In genomic region chr10:28202941-28203352, GRCh38 we compare ENCODE assay signal across 17 cellular contexts.
DNase-seq lines count a peak whose midpoint lies in the region; ATAC-seq and TF ChIP-seq lines count a peak whose summit lies in the region.
"Had no signal": no experiment of that assay in that cellular context is flagged by ENCODE, and none has a peak within 500 bp of the region (broad histone marks: within the 10 kb centered on the region; RNA-seq: fewer than 3 reads in every experiment).

No MANE protein-coding gene starts in this region.

- CTCF ChIA-PET in HEK293 (lab: Yijun Ruan, JAX): no interaction called here

- intact Hi-C loops in upper lobe of right lung (cut with DNase I): no loop called here

- no peak overlapping the region for H3K4me3 Mint-ChIP-seq in mesothelial cell of epicardium
- H3K4me3 Mint-ChIP-seq: activated CD8-positive, alpha-beta T cell treated with anti-CD3 and anti-CD28 coated beads for 36 hours; endodermal cell had no signal

- H3K36me3 Mint-ChIP-seq in mesothelial cell of epicardium: peaks cover 16% of the 10 kb centered on the region

- DNase-seq in fibroblast of gingiva (ENCODE audit: low read depth): peak; percentile 36
- DNase-seq in mesothelial cell of epicardium (ENCODE audit: low spot score in 2 of 2, unreplicated experiment in 2 of 2): no peak
- no peak for DNase-seq in upper lobe of right lung
- no peak for DNase-seq in DMS53 treated with DMSO at 0.1 percent for 48 hours (lab: John Stamatoyannopoulos, UW; ENCODE audit: unreplicated experiment)
- DNase-seq: activated CD8-positive, alpha-beta T cell treated with anti-CD3 and anti-CD28 coated beads for 36 hours; DMS 273 treated with DMSO at 0.1 percent for 48 hours; endodermal cell; MM.1S; NCI-H1930; NCI-H524 treated with DMSO at 0.1 percent for 48 hours; nucleus accumbens; stomach had no signal

- H3K27me3 ChIP-seq in upper lobe of right lung: no peaks in the 10 kb centered on the region
- H3K27me3 ChIP-seq: BLaER1 treated with 17β-estradiol and CSF1 and Interleukin-3, amounts not matched to agents 10 nM and 100 nM; stomach had no signal

- H3K36me3 ChIP-seq in HEK293 (ENCODE audit: control insufficient read depth in 2 of 2, insufficient read depth in 1 of 2, low read length in 2 of 2) (no peaks in the 10 kb centered on the region), upper lobe of right lung (no peaks in the 10 kb centered on the region)
- H3K36me3 ChIP-seq: stomach had no signal

- POLR2A ChIA-PET in HEK293 (lab: Yijun Ruan, JAX): no interaction called here

- H3K9me3 ChIP-seq in HEK293 (ENCODE audit: control insufficient read depth, insufficient read depth, low read depth, low read length): no peaks in the 10 kb centered on the region
- no peaks in the 10 kb centered on the region for H3K9me3 ChIP-seq in upper lobe of right lung

- H3K4me1 Mint-ChIP-seq in mesothelial cell of epicardium: peaks cover 39% of the 10 kb centered on the region
- H3K4me1 Mint-ChIP-seq: endodermal cell had no signal

- ATAC-seq in upper lobe of right lung (peak; percentile 79), GM18909 (IDR thresholded peaks at IDR 0.05; ENCODE audit: poor library complexity, unreplicated experiment) (no peak), SK-N-SH treated with all-trans-retinoic acid at 6 μM for 48 hours (no peak)
- ATAC-seq: activated CD8-positive, alpha-beta T cell treated with anti-CD3 and anti-CD28 coated beads for 36 hours had no signal

- peak overlapping the region; percentile 66 for H3K27ac Mint-ChIP-seq in mesothelial cell of epicardium
- H3K27ac Mint-ChIP-seq: activated CD8-positive, alpha-beta T cell treated with anti-CD3 and anti-CD28 coated beads for 36 hours; endodermal cell had no signal

- peaks cover 4% of the 10 kb centered on the region for H3K27me3 Mint-ChIP-seq in mesothelial cell of epicardium (ENCODE audit: low read depth)
- H3K27me3 Mint-ChIP-seq: activated CD8-positive, alpha-beta T cell treated with anti-CD3 and anti-CD28 coated beads for 36 hours had no signal

- no peak for TF ChIP-seq CTCF in HEK293 (tag by site-specific recombination; IDR thresholded peaks at IDR 0.05)
- no peak for TF ChIP-seq CTCF in mesothelial cell of epicardium (IDR thresholded peaks at IDR 0.05; ENCODE audit: unreplicated experiment)
- TF ChIP-seq CTCF in upper lobe of right lung (IDR thresholded peaks at IDR 0.05): no peak

- H3K4me1 ChIP-seq in HEK293 (ENCODE audit: control insufficient read depth, insufficient read depth, low read length): peaks cover 12% of the 10 kb centered on the region
- H3K4me1 ChIP-seq in upper lobe of right lung: no peaks in the 10 kb centered on the region

- H3K4me3 ChIP-seq in HEK293 (ENCODE audit: low read depth, low read length) (no peak overlapping the region), upper lobe of right lung (no peak overlapping the region)
- H3K4me3 ChIP-seq: BLaER1 treated with 17β-estradiol and CSF1 and Interleukin-3, amounts not matched to agents 10 nM and 100 nM; stomach had no signal

- H3K27ac ChIP-seq in HEK293 (ENCODE audit: extremely low read depth, low read depth, low read length) (peak overlapping the region; percentile 29), upper lobe of right lung (no peak overlapping the region)
- H3K27ac ChIP-seq: BLaER1 treated with 17β-estradiol and CSF1 and Interleukin-3, amounts not matched to agents 10 nM and 100 nM; VCaP had no signal

- peaks cover 10% of the 10 kb centered on the region for H3K9me3 Mint-ChIP-seq in mesothelial cell of epicardium
- H3K9me3 Mint-ChIP-seq: activated CD8-positive, alpha-beta T cell treated with anti-CD3 and anti-CD28 coated beads for 36 hours; endodermal cell had no signal

TF ChIP-seq in HEK293, 187 proteins besides CTCF, POLR2A, EP300 and RAD21 (continues in another document):
- TF ChIP-seq ZNF513 (tag by site-specific recombination; IDR thresholded peaks at IDR 0.05) (peak; percentile 36; the same call in 1 of the 2 replicates), ZNF26 (tag by site-specific recombination; IDR thresholded peaks at IDR 0.05) (no peak), ZNF843 (tag by site-specific recombination; IDR thresholded peaks at IDR 0.05) (peak; percentile 98), KLF16 (tag by site-specific recombination; IDR thresholded peaks at IDR 0.05) (peak; percentile 63; the same call in 1 of the 2 replicates)
- TF ChIP-seq, protein P1, sequence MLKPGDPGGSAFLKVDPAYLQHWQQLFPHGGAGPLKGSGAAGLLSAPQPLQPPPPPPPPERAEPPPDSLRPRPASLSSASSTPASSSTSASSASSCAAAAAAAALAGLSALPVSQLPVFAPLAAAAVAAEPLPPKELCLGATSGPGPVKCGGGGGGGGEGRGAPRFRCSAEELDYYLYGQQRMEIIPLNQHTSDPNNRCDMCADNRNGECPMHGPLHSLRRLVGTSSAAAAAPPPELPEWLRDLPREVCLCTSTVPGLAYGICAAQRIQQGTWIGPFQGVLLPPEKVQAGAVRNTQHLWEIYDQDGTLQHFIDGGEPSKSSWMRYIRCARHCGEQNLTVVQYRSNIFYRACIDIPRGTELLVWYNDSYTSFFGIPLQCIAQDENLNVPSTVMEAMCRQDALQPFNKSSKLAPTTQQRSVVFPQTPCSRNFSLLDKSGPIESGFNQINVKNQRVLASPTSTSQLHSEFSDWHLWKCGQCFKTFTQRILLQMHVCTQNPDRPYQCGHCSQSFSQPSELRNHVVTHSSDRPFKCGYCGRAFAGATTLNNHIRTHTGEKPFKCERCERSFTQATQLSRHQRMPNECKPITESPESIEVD (tag by site-specific recombination; IDR thresholded peaks at IDR 0.05): peak; percentile 96

TF ChIP-seq in SK-N-SH treated with all-trans-retinoic acid at 6 μM for 48 hours, 23 proteins besides CTCF, POLR2A, EP300 and RAD21 (continues in another document):
- TF ChIP-seq ZC3H10 (CRISPR knock-in tag; IDR thresholded peaks at IDR 0.05) (no peak), ZNF70 (CRISPR knock-in tag; IDR thresholded peaks at IDR 0.05) (no peak), CSDC2 (CRISPR knock-in tag; IDR thresholded peaks at IDR 0.05) (no peak), TCF4 (CRISPR knock-in tag; IDR thresholded peaks at IDR 0.05; ENCODE audit: borderline replicate concordance) (no peak), ZNF565 (CRISPR knock-in tag; conservative IDR thresholded peaks at IDR 0.05; ENCODE audit: low read depth) (no peak), OSR1 (CRISPR knock-in tag; IDR thresholded peaks at IDR 0.05) (no peak), GLIS3 (CRISPR knock-in tag; IDR thresholded peaks at IDR 0.05) (no peak), BACH2 (CRISPR knock-in tag; IDR thresholded peaks at IDR 0.05; ENCODE audit: borderline replicate concordance) (no peak), ZFP3 (CRISPR knock-in tag; IDR thresholded peaks at IDR 0.05) (no peak), ISL1 (CRISPR knock-in tag; IDR thresholded peaks at IDR 0.05) (no peak), SNAI2 (CRISPR knock-in tag; IDR thresholded peaks at IDR 0.05) (no peak), RARB (CRISPR knock-in tag; IDR thresholded peaks at IDR 0.05) (no peak), ESRRG (CRISPR knock-in tag; IDR thresholded peaks at IDR 0.05) (no peak), TOX (CRISPR knock-in tag; IDR thresholded peaks at IDR 0.05; ENCODE audit: borderline replicate concordance) (no peak), ZFP30 (CRISPR knock-in tag; IDR thresholded peaks at IDR 0.05) (no peak), ARNTL (CRISPR knock-in tag; IDR thresholded peaks at IDR 0.05; ENCODE audit: borderline replicate concordance, low read depth) (no peak)
- TF ChIP-seq, protein P2, sequence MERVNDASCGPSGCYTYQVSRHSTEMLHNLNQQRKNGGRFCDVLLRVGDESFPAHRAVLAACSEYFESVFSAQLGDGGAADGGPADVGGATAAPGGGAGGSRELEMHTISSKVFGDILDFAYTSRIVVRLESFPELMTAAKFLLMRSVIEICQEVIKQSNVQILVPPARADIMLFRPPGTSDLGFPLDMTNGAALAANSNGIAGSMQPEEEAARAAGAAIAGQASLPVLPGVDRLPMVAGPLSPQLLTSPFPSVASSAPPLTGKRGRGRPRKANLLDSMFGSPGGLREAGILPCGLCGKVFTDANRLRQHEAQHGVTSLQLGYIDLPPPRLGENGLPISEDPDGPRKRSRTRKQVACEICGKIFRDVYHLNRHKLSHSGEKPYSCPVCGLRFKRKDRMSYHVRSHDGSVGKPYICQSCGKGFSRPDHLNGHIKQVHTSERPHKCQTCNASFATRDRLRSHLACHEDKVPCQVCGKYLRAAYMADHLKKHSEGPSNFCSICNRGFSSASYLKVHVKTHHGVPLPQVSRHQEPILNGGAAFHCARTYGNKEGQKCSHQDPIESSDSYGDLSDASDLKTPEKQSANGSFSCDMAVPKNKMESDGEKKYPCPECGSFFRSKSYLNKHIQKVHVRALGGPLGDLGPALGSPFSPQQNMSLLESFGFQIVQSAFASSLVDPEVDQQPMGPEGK (CRISPR knock-in tag; IDR thresholded peaks at IDR 0.05; ENCODE audit: borderline replicate concordance): no peak
- TF ChIP-seq, protein P3, sequence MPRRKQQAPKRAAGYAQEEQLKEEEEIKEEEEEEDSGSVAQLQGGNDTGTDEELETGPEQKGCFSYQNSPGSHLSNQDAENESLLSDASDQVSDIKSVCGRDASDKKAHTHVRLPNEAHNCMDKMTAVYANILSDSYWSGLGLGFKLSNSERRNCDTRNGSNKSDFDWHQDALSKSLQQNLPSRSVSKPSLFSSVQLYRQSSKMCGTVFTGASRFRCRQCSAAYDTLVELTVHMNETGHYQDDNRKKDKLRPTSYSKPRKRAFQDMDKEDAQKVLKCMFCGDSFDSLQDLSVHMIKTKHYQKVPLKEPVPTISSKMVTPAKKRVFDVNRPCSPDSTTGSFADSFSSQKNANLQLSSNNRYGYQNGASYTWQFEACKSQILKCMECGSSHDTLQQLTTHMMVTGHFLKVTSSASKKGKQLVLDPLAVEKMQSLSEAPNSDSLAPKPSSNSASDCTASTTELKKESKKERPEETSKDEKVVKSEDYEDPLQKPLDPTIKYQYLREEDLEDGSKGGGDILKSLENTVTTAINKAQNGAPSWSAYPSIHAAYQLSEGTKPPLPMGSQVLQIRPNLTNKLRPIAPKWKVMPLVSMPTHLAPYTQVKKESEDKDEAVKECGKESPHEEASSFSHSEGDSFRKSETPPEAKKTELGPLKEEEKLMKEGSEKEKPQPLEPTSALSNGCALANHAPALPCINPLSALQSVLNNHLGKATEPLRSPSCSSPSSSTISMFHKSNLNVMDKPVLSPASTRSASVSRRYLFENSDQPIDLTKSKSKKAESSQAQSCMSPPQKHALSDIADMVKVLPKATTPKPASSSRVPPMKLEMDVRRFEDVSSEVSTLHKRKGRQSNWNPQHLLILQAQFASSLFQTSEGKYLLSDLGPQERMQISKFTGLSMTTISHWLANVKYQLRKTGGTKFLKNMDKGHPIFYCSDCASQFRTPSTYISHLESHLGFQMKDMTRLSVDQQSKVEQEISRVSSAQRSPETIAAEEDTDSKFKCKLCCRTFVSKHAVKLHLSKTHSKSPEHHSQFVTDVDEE (CRISPR knock-in tag; IDR thresholded peaks at IDR 0.05): no peak
